ENCODE assay signal across 28 cellular contexts in genomic region chr6:42704937-42705374, GRCh38. TPM values are rescaled to one million over a fixed set of nuclear protein-coding genes. Genes with fewer than 3 reads are reported as not detected.
DNase-seq lines count a peak whose midpoint lies in the region; ATAC-seq and TF ChIP-seq lines count a peak whose summit lies in the region.
"Had no signal": no experiment of that assay in that cellular context is flagged by ENCODE, and none has a peak within 500 bp of the region (broad histone marks: within the 10 kb centered on the region; RNA-seq: fewer than 3 reads in every experiment).

No MANE protein-coding gene starts in this region.

- ATAC-seq in foreskin keratinocyte, result peak; percentile 60
- ATAC-seq in HG02678 (IDR thresholded peaks at IDR 0.05; ENCODE audit: unreplicated experiment), result no peak
- no peak for ATAC-seq in activated T-helper 17 cell treated with anti-CD3 and anti-CD28 coated beads, Interleukin-2, amount 50 U/mL, for 72 hours (replicated peaks)
- ATAC-seq: stimulated activated effector memory CD8-positive, alpha-beta T cell treated with anti-CD3 and anti-CD28 coated beads, Interleukin-12 subunit alpha, Interleukin-12 subunit beta, amount 100 ng/mL, for 72 hours had no signal

- H3K36me3 ChIP-seq in parathyroid adenoma (ENCODE audit: control insufficient read depth, insufficient read depth, low read length), result no peaks in the 10 kb centered on the region
- H3K36me3 ChIP-seq: esophagus muscularis mucosa, left ventricle myocardium inferior, upper lobe of right lung had no signal

- H3K4me2 ChIP-seq in parathyroid adenoma (ENCODE audit: low read length), result no peak overlapping the region

- H3K27ac Mint-ChIP-seq in activated T-helper 17 cell treated with anti-CD3 and anti-CD28 coated beads, Interleukin-2, amount 50 U/mL, for 72 hours, result no peak overlapping the region
- H3K27ac Mint-ChIP-seq: activated CD4-positive, alpha-beta memory T cell treated with anti-CD3 and anti-CD28 coated beads, Interleukin-2, amount 10 ng/mL, durations not matched to agents 7 days and 5 days; activated naive CD4-positive, alpha-beta T cell treated with anti-CD3 and anti-CD28 coated beads, Interleukin-2, amount 50 U/mL, for 24 hours; activated T-helper 2 cell treated with anti-CD3 and anti-CD28 coated beads, Interferon-gamma antibody, Interleukin-2, Interleukin-4, amounts not matched to agents 10 μg/mL and 5 μg/mL and 100 μg/mL, durations not matched to agents 14 hours and 24 hours and 36 hours; naive B cell; stimulated activated effector memory CD8-positive, alpha-beta T cell treated with anti-CD3 and anti-CD28 coated beads, Interleukin-12 subunit alpha, Interleukin-12 subunit beta, amount 100 ng/mL, for 72 hours had no signal

- H3K9me3 ChIP-seq in parathyroid adenoma (ENCODE audit: control insufficient read depth, low read length), result no peaks in the 10 kb centered on the region
- H3K9me3 ChIP-seq: esophagus muscularis mucosa, left ventricle myocardium inferior, upper lobe of right lung had no signal

- H3K4me1 Mint-ChIP-seq in activated T-helper 17 cell treated with anti-CD3 and anti-CD28 coated beads, Interleukin-2, amount 50 U/mL, for 72 hours, result no peaks in the 10 kb centered on the region
- H3K4me1 Mint-ChIP-seq: activated naive CD4-positive, alpha-beta T cell treated with anti-CD3 and anti-CD28 coated beads, Interleukin-2, amount 50 U/mL, for 24 hours had no signal

- H3K4me1 ChIP-seq in foreskin keratinocyte (peaks cover 8% of the 10 kb centered on the region), parathyroid adenoma (no peaks in the 10 kb centered on the region)
- H3K4me1 ChIP-seq: upper lobe of right lung had no signal

- no peak overlapping the region for H3K4me3 Mint-ChIP-seq in activated T-helper 17 cell treated with anti-CD3 and anti-CD28 coated beads, Interleukin-2, amount 50 U/mL, for 72 hours
- H3K4me3 Mint-ChIP-seq: activated CD4-positive, alpha-beta memory T cell treated with anti-CD3 and anti-CD28 coated beads, Interleukin-2, amount 10 ng/mL, durations not matched to agents 7 days and 5 days; activated naive CD4-positive, alpha-beta T cell treated with anti-CD3 and anti-CD28 coated beads, Interleukin-2, amount 50 U/mL, for 24 hours; naive B cell; stimulated activated effector memory CD8-positive, alpha-beta T cell treated with anti-CD3 and anti-CD28 coated beads, Interleukin-12 subunit alpha, Interleukin-12 subunit beta, amount 100 ng/mL, for 72 hours had no signal

- H3K9ac ChIP-seq in parathyroid adenoma, result no peak overlapping the region

- H2AFZ ChIP-seq in parathyroid adenoma, result peak overlapping the region; percentile 82

- H3K27me3 ChIP-seq in foreskin keratinocyte, result no peaks in the 10 kb centered on the region
- H3K27me3 ChIP-seq in parathyroid adenoma (ENCODE audit: control insufficient read depth, insufficient read depth, low read length), result no peaks in the 10 kb centered on the region
- H3K27me3 ChIP-seq: esophagus muscularis mucosa, upper lobe of right lung had no signal

- peak; percentile 41 for DNase-seq in DMS53 treated with DMSO at 0.1 percent for 48 hours (lab: John Stamatoyannopoulos, UW; ENCODE audit: unreplicated experiment)
- DNase-seq in NCI-H69 (lab: John Stamatoyannopoulos, UW), result peak; percentile 46
- peak in 1 of 2 donors; percentile 36 for DNase-seq in foreskin keratinocyte
- DNase-seq in GM19240 (ENCODE audit: insufficient read length, low spot score), result no peak
- DNase-seq in SIG-M5 (lab: John Stamatoyannopoulos, UW), result no peak
- DNase-seq: activated CD4-positive, alpha-beta memory T cell treated with anti-CD3 and anti-CD28 coated beads, Interleukin-2, amount 10 ng/mL, durations not matched to agents 7 days and 5 days; activated CD4-positive, alpha-beta T cell treated with anti-CD3 and anti-CD28 coated beads for 1 hour; activated CD8-positive, alpha-beta memory T cell treated with anti-CD3 and anti-CD28 coated beads, Interleukin-2, amount 50 U/mL, for 48 hours; cortex of kidney; HCEC 1CT; hippocampal formation; left ventricle myocardium inferior; naive B cell; NCI-H1436 treated with DMSO at 0.1 percent for 48 hours; NCI-H2171; NCI-H524 treated with DMSO at 0.1 percent for 48 hours; occipital lobe; stimulated activated CD4-positive, alpha-beta T cell treated with anti-CD3 and anti-CD28 coated beads, Interleukin-12 subunit alpha, Interleukin-12 subunit beta, amount 100 ng/mL, for 4 hours; stimulated activated CD4-positive, alpha-beta T cell treated with anti-CD3 and anti-CD28 coated beads, Interleukin-4, amount 100 ng/mL, for 1 hour; T-helper 2 cell; upper lobe of right lung had no signal

- no peaks in the 10 kb centered on the region for H3K36me3 Mint-ChIP-seq in activated T-helper 17 cell treated with anti-CD3 and anti-CD28 coated beads, Interleukin-2, amount 50 U/mL, for 72 hours (ENCODE audit: low read depth)
- H3K36me3 Mint-ChIP-seq: activated naive CD4-positive, alpha-beta T cell treated with anti-CD3 and anti-CD28 coated beads, Interleukin-2, amount 50 U/mL, for 24 hours; naive B cell; stimulated activated effector memory CD8-positive, alpha-beta T cell treated with anti-CD3 and anti-CD28 coated beads, Interleukin-12 subunit alpha, Interleukin-12 subunit beta, amount 100 ng/mL, for 72 hours had no signal

- no peak overlapping the region for H3K4me3 ChIP-seq in parathyroid adenoma (ENCODE audit: low read depth, low read length)
- H3K4me3 ChIP-seq: upper lobe of right lung had no signal

- TF ChIP-seq CTCF in foreskin keratinocyte (conservative IDR thresholded peaks at IDR 0.05) (no peak), parathyroid adenoma (IDR thresholded peaks at IDR 0.05) (no peak)

- no peaks in the 10 kb centered on the region for H3K79me2 ChIP-seq in parathyroid adenoma

- no peak overlapping the region for H3K27ac ChIP-seq in foreskin keratinocyte
- H3K27ac ChIP-seq in parathyroid adenoma, result no peak overlapping the region
- H3K27ac ChIP-seq: left ventricle myocardium inferior, upper lobe of right lung had no signal

- H3K9me3 Mint-ChIP-seq in activated T-helper 17 cell treated with anti-CD3 and anti-CD28 coated beads, Interleukin-2, amount 50 U/mL, for 72 hours, result no peaks in the 10 kb centered on the region
- H3K9me3 Mint-ChIP-seq: activated CD4-positive, alpha-beta memory T cell treated with anti-CD3 and anti-CD28 coated beads, Interleukin-2, amount 10 ng/mL, durations not matched to agents 7 days and 5 days; activated naive CD4-positive, alpha-beta T cell treated with anti-CD3 and anti-CD28 coated beads, Interleukin-2, amount 50 U/mL, for 24 hours; activated T-helper 2 cell treated with anti-CD3 and anti-CD28 coated beads, Interferon-gamma antibody, Interleukin-2, Interleukin-4, amounts not matched to agents 10 μg/mL and 5 μg/mL and 100 μg/mL, durations not matched to agents 14 hours and 24 hours and 36 hours; naive B cell; stimulated activated effector memory CD8-positive, alpha-beta T cell treated with anti-CD3 and anti-CD28 coated beads, Interleukin-12 subunit alpha, Interleukin-12 subunit beta, amount 100 ng/mL, for 72 hours had no signal

- no peaks in the 10 kb centered on the region for H3K27me3 Mint-ChIP-seq in activated T-helper 17 cell treated with anti-CD3 and anti-CD28 coated beads, Interleukin-2, amount 50 U/mL, for 72 hours
- H3K27me3 Mint-ChIP-seq: activated CD4-positive, alpha-beta memory T cell treated with anti-CD3 and anti-CD28 coated beads, Interleukin-2, amount 10 ng/mL, durations not matched to agents 7 days and 5 days; activated naive CD4-positive, alpha-beta T cell treated with anti-CD3 and anti-CD28 coated beads, Interleukin-2, amount 50 U/mL, for 24 hours had no signal

RNA-seq across cellular contexts. Expression of gene PRPH2, which starts 17.4 kb away (rescaled TPM):
- total RNA-seq in foreskin keratinocyte, result not detected in 2 replicates
- polyA plus RNA-seq in foreskin keratinocyte, result 0.02 TPM in 1 of 2 replicates, not detected in the other
- not detected for total RNA-seq in activated T-helper 17 cell treated with anti-CD3 and anti-CD28 coated beads, Interleukin-2, amount 50 U/mL, for 72 hours
- total RNA-seq: activated CD4-positive, alpha-beta memory T cell treated with anti-CD3 and anti-CD28 coated beads, Interleukin-2, amount 10 ng/mL, durations not matched to agents 7 days and 5 days; activated T-helper 2 cell treated with anti-CD3 and anti-CD28 coated beads, Interferon-gamma antibody, Interleukin-2, Interleukin-4, amounts not matched to agents 10 μg/mL and 5 μg/mL and 100 μg/mL, durations not matched to agents 14 hours and 24 hours and 36 hours had no signal

RNA-seq across cellular contexts. Expression of gene TBCC, which starts 40.9 kb away (rescaled TPM):
- 22.5 and 24.6 TPM in 2 replicates for total RNA-seq in foreskin keratinocyte
- polyA plus RNA-seq in foreskin keratinocyte, result 22.2 and 23.7 TPM in 2 replicates
- 10 to 100 TPM; 16.6 to 17.7 TPM for total RNA-seq in activated T-helper 17 cell treated with anti-CD3 and anti-CD28 coated beads, Interleukin-2, amount 50 U/mL, for 72 hours

Comparison
In these comparisons a context has a peak if more than half of its experiments do, and no peak if none do; other contexts are left out.
1. DNase-seq: peak in DMS53 treated with DMSO at 0.1 percent for 48 hours (single experiment) and NCI-H69 (single experiment); none in GM19240 (single experiment) and SIG-M5 (single experiment).